In genomic region chr19:10195199-10195519, GRCh38 we compare ENCODE assay signal across 1 cellular context.
TF ChIP-seq lines count a peak whose summit lies in the region.

No MANE protein-coding gene starts in this region.

TF ChIP-seq in HEK293, 187 proteins besides CTCF, POLR2A, EP300 and RAD21 (continued from another document):
- no peak for TF ChIP-seq BCL6B (tag by site-specific recombination; IDR thresholded peaks at IDR 0.05)
- TF ChIP-seq ZNF580 (tag by site-specific recombination; IDR thresholded peaks at IDR 0.05), result peak; percentile 63; the same call in 1 of the 2 replicates
- TF ChIP-seq ZSCAN30 (tag by site-specific recombination; IDR thresholded peaks at IDR 0.05), result 0 out of 2 replicates have a peak, but pooled peaks have one; percentile 25
- TF ChIP-seq TCF7L2 (IDR thresholded peaks at IDR 0.05; ENCODE audit: borderline replicate concordance, low read depth, low read length), result no peak
- TF ChIP-seq ZNF146 (tag by site-specific recombination; IDR thresholded peaks at IDR 0.05), result no peak
- 0 out of 2 replicates have a peak, but pooled peaks have one; percentile 42 for TF ChIP-seq ZNF184 (tag by site-specific recombination; IDR thresholded peaks at IDR 0.05)
- no peak for TF ChIP-seq ZNF214 (tag by site-specific recombination; IDR thresholded peaks at IDR 0.05; ENCODE audit: borderline replicate concordance)
- TF ChIP-seq ZNF585B (tag by site-specific recombination; IDR thresholded peaks at IDR 0.05), result no peak
- TF ChIP-seq ZNF837 (tag by site-specific recombination; IDR thresholded peaks at IDR 0.05), result no peak
